Comparison of ENCODE assay signal across 1 cellular context in genomic region chr9:95670122-95670521, GRCh38.
TF ChIP-seq lines count a peak whose summit lies in the region.

No MANE protein-coding gene starts in this region.

TF ChIP-seq in SK-N-SH treated with all-trans-retinoic acid at 6 μM for 48 hours, 23 proteins besides CTCF, POLR2A, EP300 and RAD21 (continued from another document):
- TF ChIP-seq, protein P1, sequence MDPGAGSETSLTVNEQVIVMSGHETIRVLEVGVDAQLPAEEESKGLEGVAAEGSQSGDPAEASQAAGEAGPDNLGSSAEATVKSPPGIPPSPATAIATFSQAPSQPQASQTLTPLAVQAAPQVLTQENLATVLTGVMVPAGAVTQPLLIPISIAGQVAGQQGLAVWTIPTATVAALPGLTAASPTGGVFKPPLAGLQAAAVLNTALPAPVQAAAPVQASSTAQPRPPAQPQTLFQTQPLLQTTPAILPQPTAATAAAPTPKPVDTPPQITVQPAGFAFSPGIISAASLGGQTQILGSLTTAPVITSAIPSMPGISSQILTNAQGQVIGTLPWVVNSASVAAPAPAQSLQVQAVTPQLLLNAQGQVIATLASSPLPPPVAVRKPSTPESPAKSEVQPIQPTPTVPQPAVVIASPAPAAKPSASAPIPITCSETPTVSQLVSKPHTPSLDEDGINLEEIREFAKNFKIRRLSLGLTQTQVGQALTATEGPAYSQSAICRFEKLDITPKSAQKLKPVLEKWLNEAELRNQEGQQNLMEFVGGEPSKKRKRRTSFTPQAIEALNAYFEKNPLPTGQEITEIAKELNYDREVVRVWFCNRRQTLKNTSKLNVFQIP (CRISPR knock-in tag; IDR thresholded peaks at IDR 0.05; ENCODE audit: borderline replicate concordance, low read depth): no peak
- TF ChIP-seq BACH2 (CRISPR knock-in tag; IDR thresholded peaks at IDR 0.05; ENCODE audit: borderline replicate concordance) (no peak), TOX (CRISPR knock-in tag; IDR thresholded peaks at IDR 0.05; ENCODE audit: borderline replicate concordance) (no peak), CSDC2 (CRISPR knock-in tag; IDR thresholded peaks at IDR 0.05) (no peak), ESRRG (CRISPR knock-in tag; IDR thresholded peaks at IDR 0.05) (no peak), GLIS3 (CRISPR knock-in tag; IDR thresholded peaks at IDR 0.05) (no peak), ZFP3 (CRISPR knock-in tag; IDR thresholded peaks at IDR 0.05) (no peak)
